ENCODE assay signal across 1 cellular context in genomic region chr2:75157435-75157834, GRCh38.
TF ChIP-seq lines count a peak whose summit lies in the region.

No MANE protein-coding gene starts in this region.

TF ChIP-seq in GM23338, 12 proteins besides CTCF, POLR2A, EP300 and RAD21 (continued from another document):
- TF ChIP-seq, protein P1, sequence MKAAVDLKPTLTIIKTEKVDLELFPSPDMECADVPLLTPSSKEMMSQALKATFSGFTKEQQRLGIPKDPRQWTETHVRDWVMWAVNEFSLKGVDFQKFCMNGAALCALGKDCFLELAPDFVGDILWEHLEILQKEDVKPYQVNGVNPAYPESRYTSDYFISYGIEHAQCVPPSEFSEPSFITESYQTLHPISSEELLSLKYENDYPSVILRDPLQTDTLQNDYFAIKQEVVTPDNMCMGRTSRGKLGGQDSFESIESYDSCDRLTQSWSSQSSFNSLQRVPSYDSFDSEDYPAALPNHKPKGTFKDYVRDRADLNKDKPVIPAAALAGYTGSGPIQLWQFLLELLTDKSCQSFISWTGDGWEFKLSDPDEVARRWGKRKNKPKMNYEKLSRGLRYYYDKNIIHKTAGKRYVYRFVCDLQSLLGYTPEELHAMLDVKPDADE (IDR thresholded peaks at IDR 0.05) = no peak
- no peak for TF ChIP-seq POLR2AphosphoS5 (IDR thresholded peaks at IDR 0.05; ENCODE audit: low read depth)
- no peak for TF ChIP-seq REST (IDR thresholded peaks at IDR 0.05; ENCODE audit: unreplicated experiment)
- no peak for TF ChIP-seq JUNB (IDR thresholded peaks at IDR 0.05; ENCODE audit: unreplicated experiment)
- TF ChIP-seq CREB1 (CRISPR knock-in tag; IDR thresholded peaks at IDR 0.05; ENCODE audit: low read depth) = no peak
- TF ChIP-seq EZH2 (IDR thresholded peaks at IDR 0.05; ENCODE audit: low read depth, unreplicated experiment) = no peak
- TF ChIP-seq EZH2phosphoT487 (IDR thresholded peaks at IDR 0.05; ENCODE audit: unreplicated experiment) = no peak
